8 cellular contexts compared by ENCODE assay signal in genomic region chr4:48127882-48128394, GRCh38. TPM values are rescaled to one million over a fixed set of nuclear protein-coding genes. Genes with fewer than 3 reads are reported as not detected.
DNase-seq lines count a peak whose midpoint lies in the region; ATAC-seq, FAIRE-seq and TF ChIP-seq lines count a peak whose summit lies in the region.

No MANE protein-coding gene starts in this region.

- DNase-seq in D721Med (ENCODE audit: insufficient read length, low spot score) (peak; percentile 29), HT1080 (ENCODE audit: low read depth) (peak; percentile 99), SHP77 (lab: John Stamatoyannopoulos, UW) (peak; percentile 35 to 38), foreskin melanocyte (peak; percentile 92), trophoblast cell (peak; percentile 71 to 90), upper lobe of left lung (peak; percentile 44 to 72)
- DNase-seq in activated T-helper 2 cell treated with anti-CD3 and anti-CD28 coated beads, Interferon-gamma antibody, Interleukin-2, Interleukin-4, amounts not matched to agents 10 μg/mL and 5 μg/mL and 100 μg/mL, durations not matched to agents 14 hours and 24 hours and 36 hours (ENCODE audit: low spot score): peak; percentile 72

- H4K91ac ChIP-seq in trophoblast cell (ENCODE audit: low read depth, low read length): no peak overlapping the region

- peak in 1 of 4 donors; percentile 33 for TF ChIP-seq EP300 in upper lobe of left lung (IDR thresholded peaks at IDR 0.05)

- H3K79me2 ChIP-seq in trophoblast cell (ENCODE audit: control insufficient read depth, insufficient read depth, low read length, poor library complexity): no peaks in the 10 kb centered on the region

- no peaks in the 10 kb centered on the region for H3K9me3 Mint-ChIP-seq in activated T-helper 2 cell treated with anti-CD3 and anti-CD28 coated beads, Interferon-gamma antibody, Interleukin-2, Interleukin-4, amounts not matched to agents 10 μg/mL and 5 μg/mL and 100 μg/mL, durations not matched to agents 14 hours and 24 hours and 36 hours

- no peak overlapping the region for H2BK120ac ChIP-seq in trophoblast cell (ENCODE audit: insufficient read depth, low read length, poor library complexity)

- WGBS in trophoblast cell (ENCODE audit: extremely low coverage, insufficient coverage, insufficient read length): no CpG with 5 or more reads among the region's 10 CpGs
- WGBS in upper lobe of left lung, 2 donors: 3 to 7% methylated on average over 9 to 10 of the region's 10 CpGs

- H2AK5ac ChIP-seq in trophoblast cell (ENCODE audit: low read length): no peak overlapping the region

- H3K27me3 ChIP-seq in trophoblast cell (ENCODE audit: insufficient read depth, low read length) (no peaks in the 10 kb centered on the region), upper lobe of left lung (no peaks in the 10 kb centered on the region)

- no peak overlapping the region for H2BK5ac ChIP-seq in trophoblast cell (ENCODE audit: low read depth, low read length, poor library complexity)

- H3K18ac ChIP-seq in trophoblast cell (ENCODE audit: low read length): no peak overlapping the region

- peaks cover 11% of the 10 kb centered on the region for H3K36me3 Mint-ChIP-seq in activated T-helper 2 cell treated with anti-CD3 and anti-CD28 coated beads, Interferon-gamma antibody, Interleukin-2, Interleukin-4, amounts not matched to agents 10 μg/mL and 5 μg/mL and 100 μg/mL, durations not matched to agents 14 hours and 24 hours and 36 hours (ENCODE audit: low read depth)

- H3K36me3 ChIP-seq in trophoblast cell (ENCODE audit: control insufficient read depth in 1 of 2, insufficient read depth in 2 of 2, low read length in 2 of 2): no peaks in the 10 kb centered on the region
- H3K36me3 ChIP-seq in upper lobe of left lung: no peaks in the 10 kb centered on the region

- no peak overlapping the region for H4K12ac ChIP-seq in trophoblast cell (ENCODE audit: low read depth, low read length)

- H3K4me3 ChIP-seq in trophoblast cell (ENCODE audit: low read depth, low read length): no peak overlapping the region
- H3K4me3 ChIP-seq in upper lobe of left lung: peak overlapping the region in 2 of 4 donors; percentile 19 to 30

- no peak overlapping the region for H3K4ac ChIP-seq in trophoblast cell (ENCODE audit: low read depth, low read length)

- no peak overlapping the region for H4K8ac ChIP-seq in trophoblast cell (ENCODE audit: low read depth, low read length)

- peaks cover 54% of the 10 kb centered on the region for H3K4me1 Mint-ChIP-seq in activated T-helper 2 cell treated with anti-CD3 and anti-CD28 coated beads, Interferon-gamma antibody, Interleukin-2, Interleukin-4, amounts not matched to agents 10 μg/mL and 5 μg/mL and 100 μg/mL, durations not matched to agents 14 hours and 24 hours and 36 hours (ENCODE audit: low read depth)

- no peak for TF ChIP-seq POLR2A in upper lobe of left lung (IDR thresholded peaks at IDR 0.05)

- peak overlapping the region; percentile 17 for H3K27ac ChIP-seq in trophoblast cell (ENCODE audit: low read depth, low read length)
- peak overlapping the region; percentile 40 to 57 (median 52) for H3K27ac ChIP-seq in upper lobe of left lung

- FAIRE-seq in D721Med (lab: Jason Lieb, UNC): no peak

- H3K4me2 ChIP-seq in trophoblast cell (ENCODE audit: low read length): peak overlapping the region; percentile 49

- intact Hi-C loops in activated T-helper 2 cell treated with anti-CD3 and anti-CD28 coated beads, Interferon-gamma antibody, Interleukin-2, Interleukin-4, amounts not matched to agents 10 μg/mL and 5 μg/mL and 100 μg/mL, durations not matched to agents 14 hours and 24 hours and 36 hours (cut with micrococcal nuclease): loop anchor here (1.0 to 10.0 kb wide), 7 partner anchors 11 to 254 kb away; partner anchors contain the start of genes NFXL1, SLAIN2 and TEC

- H3K79me1 ChIP-seq in trophoblast cell (ENCODE audit: low read length): no peaks in the 10 kb centered on the region

- H3K27me3 Mint-ChIP-seq in activated T-helper 2 cell treated with anti-CD3 and anti-CD28 coated beads, Interferon-gamma antibody, Interleukin-2, Interleukin-4, amounts not matched to agents 10 μg/mL and 5 μg/mL and 100 μg/mL, durations not matched to agents 14 hours and 24 hours and 36 hours (ENCODE audit: low read depth): peaks cover 2% of the 10 kb centered on the region

- TF ChIP-seq CTCF in D721Med (IDR thresholded peaks at IDR 0.05; ENCODE audit: insufficient read depth, missing control alignments): peak; percentile 39
- TF ChIP-seq CTCF in upper lobe of left lung (IDR thresholded peaks at IDR 0.05): peak; percentile 48 to 62 (median 52)

- H3K9me3 ChIP-seq in trophoblast cell (ENCODE audit: insufficient read depth, low read depth, low read length) (no peaks in the 10 kb centered on the region), upper lobe of left lung (no peaks in the 10 kb centered on the region)

- no peak overlapping the region for H2BK12ac ChIP-seq in trophoblast cell (ENCODE audit: low read length)

- H3K4me1 ChIP-seq in trophoblast cell (ENCODE audit: control insufficient read depth in 1 of 2, insufficient read depth in 2 of 2, low read length in 2 of 2) (peaks cover 7 to 13% of the 10 kb centered on the region in 2 experiments), upper lobe of left lung (peaks cover 7 to 31% (median 22%) of the 10 kb centered on the region in 4 donors)

- H2AFZ ChIP-seq in trophoblast cell (ENCODE audit: insufficient read depth, low read length, poor library complexity): no peak overlapping the region

- ATAC-seq in GM21447 (IDR thresholded peaks at IDR 0.05; ENCODE audit: unreplicated experiment): peak; percentile 94
- ATAC-seq in upper lobe of left lung (ENCODE audit: low FRiP score in 2 of 2): peak; percentile 68 to 71

- H3K27ac Mint-ChIP-seq in activated T-helper 2 cell treated with anti-CD3 and anti-CD28 coated beads, Interferon-gamma antibody, Interleukin-2, Interleukin-4, amounts not matched to agents 10 μg/mL and 5 μg/mL and 100 μg/mL, durations not matched to agents 14 hours and 24 hours and 36 hours: peak overlapping the region; percentile 74

- H3K14ac ChIP-seq in trophoblast cell (ENCODE audit: low read length): no peak overlapping the region

- H3K4me3 Mint-ChIP-seq in activated T-helper 2 cell treated with anti-CD3 and anti-CD28 coated beads, Interferon-gamma antibody, Interleukin-2, Interleukin-4, amounts not matched to agents 10 μg/mL and 5 μg/mL and 100 μg/mL, durations not matched to agents 14 hours and 24 hours and 36 hours (ENCODE audit: low read depth): peak overlapping the region; percentile 3

- H3K9ac ChIP-seq in trophoblast cell (ENCODE audit: low read length): no peak overlapping the region

- H3K23ac ChIP-seq in trophoblast cell (ENCODE audit: low read length): no peak overlapping the region

RNA-seq across cellular contexts. Expression of gene TXK, which starts 6.1 kb away (rescaled TPM):
- 0.06 and 0.07 TPM in 2 replicates for total RNA-seq in HT1080 (2014; rRNA removed; shearing (Covaris generic))
- polyA plus RNA-seq in HT1080 (2015; cell fraction: cytosol; rRNA removed): 0.07 and 0.09 TPM in 2 replicates
- 0.77 TPM in 1 of 2 replicates, not detected in the other for polyA plus RNA-seq in HT1080 (2015; cell fraction: nucleus; rRNA removed)
- total RNA-seq in activated T-helper 2 cell treated with anti-CD3 and anti-CD28 coated beads, Interferon-gamma antibody, Interleukin-2, Interleukin-4, amounts not matched to agents 10 μg/mL and 5 μg/mL and 100 μg/mL, durations not matched to agents 14 hours and 24 hours and 36 hours: 0.76 and 1.8 TPM in 2 replicates
- 0.34 and 0.43 TPM in 2 replicates for polyA plus RNA-seq in trophoblast cell (2013)
- total RNA-seq in upper lobe of left lung: 10 to 100 TPM in 2 of 6 donors, 1 to 10 TPM in 4; 4.0 to 16.8 (median 6.2) TPM

Comparison
In these comparisons a context has a peak if more than half of its experiments do, and no peak if none do; other contexts are left out.
1. DNase-seq: peak in every context shown above with its lines; median percentile 99 in HT1080; 92 in foreskin melanocyte; 80 in trophoblast cell; 72 in activated T-helper 2 cell treated with anti-CD3 and anti-CD28 coated beads, Interferon-gamma antibody, Interleukin-2, Interleukin-4, amounts not matched to agents 10 μg/mL and 5 μg/mL and 100 μg/mL, durations not matched to agents 14 hours and 24 hours and 36 hours; 58 in upper lobe of left lung; 36 in SHP77; 29 in D721Med.